In the genomic region with DNA sequence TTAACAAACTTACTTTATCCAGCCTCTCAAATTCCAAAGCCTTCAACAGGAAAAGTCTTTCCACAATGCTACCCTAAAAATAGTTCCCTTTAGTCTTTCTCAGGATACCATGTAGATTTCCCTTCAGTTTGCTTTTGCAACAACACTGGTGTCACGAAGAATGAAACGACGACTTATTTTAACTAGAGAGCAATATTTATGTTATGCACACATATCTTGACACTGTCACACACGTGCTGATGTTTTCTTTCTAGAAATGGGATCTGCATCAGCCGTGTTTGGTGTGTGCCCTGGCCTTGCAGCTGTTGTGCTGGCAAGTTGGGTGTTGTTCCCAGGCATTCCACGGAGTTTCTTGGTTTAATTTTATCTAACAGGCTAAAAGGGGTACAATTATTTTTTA, we compare ENCODE assay signal across 24 cellular contexts.
DNase-seq lines count a peak whose midpoint lies in the region; ATAC-seq, FAIRE-seq and TF ChIP-seq lines count a peak whose summit lies in the region.
"Had no signal": no experiment of that assay in that cellular context is flagged by ENCODE, and none has a peak within 500 bp of the region (broad histone marks: within the 10 kb centered on the region; RNA-seq: fewer than 3 reads in every experiment).

No MANE protein-coding gene starts in this region.

- peaks cover 73% of the 10 kb centered on the region for H3K4me1 ChIP-seq in GM23338 (ENCODE audit: insufficient read depth)
- H3K4me1 ChIP-seq in SJCRH30, result peaks cover 18% of the 10 kb centered on the region
- peaks cover 28 to 97% (median 31%) of the 10 kb centered on the region in 3 donors for H3K4me1 ChIP-seq in gastroesophageal sphincter
- H3K4me1 ChIP-seq: parathyroid adenoma had no signal

- TF ChIP-seq POLR2A in gastroesophageal sphincter (IDR thresholded peaks at IDR 0.05), result no peak

- ATAC-seq in GM23338 (no peak), gastroesophageal sphincter (no peak)
- ATAC-seq: activated naive CD4-positive, alpha-beta T cell treated with anti-CD3 and anti-CD28 coated beads, Interleukin-2, amount 50 U/mL, for 72 hours; naive thymus-derived CD4-positive, alpha-beta T cell; Panc1 had no signal

- H3K9me3 ChIP-seq in SJCRH30 (replicated peaks) (no peaks in the 10 kb centered on the region), gastroesophageal sphincter (no peaks in the 10 kb centered on the region), MG63 (no peaks in the 10 kb centered on the region)
- H3K9me3 ChIP-seq: colonic mucosa, HAP-1, thoracic aorta had no signal

- H3F3A ChIP-seq in GM23338 (replicated peaks; ENCODE audit: low read depth), result no peaks in the 10 kb centered on the region

- no peak for TF ChIP-seq EP300 in gastroesophageal sphincter (IDR thresholded peaks at IDR 0.05)

- H3K4me3 ChIP-seq in GM23338 (no peak overlapping the region), SJCRH30 (no peak overlapping the region), gastroesophageal sphincter (no peak overlapping the region), MG63 (no peak overlapping the region)
- H3K4me3 ChIP-seq: colonic mucosa, HAP-1, thoracic aorta had no signal

- H3K27me3 ChIP-seq in GM23338 (ENCODE audit: insufficient read depth), result no peaks in the 10 kb centered on the region
- no peaks in the 10 kb centered on the region for H3K27me3 ChIP-seq in SJCRH30
- H3K27me3 ChIP-seq in gastroesophageal sphincter, result no peaks in the 10 kb centered on the region
- H3K27me3 ChIP-seq in MG63, result no peaks in the 10 kb centered on the region
- H3K27me3 ChIP-seq: colonic mucosa had no signal

- no peaks in the 10 kb centered on the region for H3K79me2 ChIP-seq in GM23338 (replicated peaks; ENCODE audit: insufficient read depth)
- H3K79me2 ChIP-seq: parathyroid adenoma had no signal

- FAIRE-seq in urothelium cell line (lab: Jason Lieb, UNC), result no peak

- no peaks in the 10 kb centered on the region for H3K36me3 ChIP-seq in GM23338 (ENCODE audit: insufficient read depth)
- no peaks in the 10 kb centered on the region for H3K36me3 ChIP-seq in SJCRH30
- no peaks in the 10 kb centered on the region for H3K36me3 ChIP-seq in gastroesophageal sphincter
- peaks cover 16% of the 10 kb centered on the region for H3K36me3 ChIP-seq in MG63
- H3K36me3 ChIP-seq: colonic mucosa, HAP-1, thoracic aorta had no signal

- H4K20me1 ChIP-seq in GM23338 (replicated peaks; ENCODE audit: insufficient read depth), result no peaks in the 10 kb centered on the region

- H2AFZ ChIP-seq in GM23338, result no peak overlapping the region
- H2AFZ ChIP-seq: parathyroid adenoma had no signal

- 7 to 27% methylated on average over 6 of the region's 6 CpGs for WGBS in gastroesophageal sphincter (ENCODE audit: low coverage in 1 of 2), 2 donors

- H3K27ac ChIP-seq in GM23338 (ENCODE audit: low read depth) (no peak overlapping the region), SJCRH30 (no peak overlapping the region), gastroesophageal sphincter (peak overlapping the region; percentile 44 to 72 (median 70))
- H3K27ac ChIP-seq: C4-2B, colonic mucosa, parathyroid adenoma had no signal

- peaks cover 77% of the 10 kb centered on the region for H3K4me1 Mint-ChIP-seq in GM23338
- peaks cover 66% of the 10 kb centered on the region for H3K4me1 Mint-ChIP-seq in osteocyte (ENCODE audit: unreplicated experiment)

- TF ChIP-seq CTCF in GM23338 (conservative IDR thresholded peaks at IDR 0.05; ENCODE audit: low read depth in 2 of 2) (no peak), gastroesophageal sphincter (IDR thresholded peaks at IDR 0.05) (no peak), osteocyte (IDR thresholded peaks at IDR 0.05) (no peak)

- intact Hi-C loops in head of caudate nucleus (cut with DNase I), result no loop called here

- H3K4me2 ChIP-seq in GM23338, result peak overlapping the region; percentile 30; the same call in 1 of the 2 replicates

- H3K27me3 Mint-ChIP-seq in GM23338 (ENCODE audit: insufficient read depth, low read depth, poor library complexity) (peaks cover 3% of the 10 kb centered on the region), osteocyte (ENCODE audit: unreplicated experiment) (no peaks in the 10 kb centered on the region)

- no peak for DNase-seq in GM23338 (ENCODE audit: low spot score)
- DNase-seq in SJCRH30, result peak; percentile 17 to 51
- DNase-seq in osteocyte (ENCODE audit: extremely low spot score, unreplicated experiment), result no peak
- DNase-seq in head of caudate nucleus, result no peak
- no peak for DNase-seq in activated naive CD4-positive, alpha-beta T cell treated with Interleukin-2 at 50 U/mL for 16 hours
- DNase-seq in urothelium cell line (ENCODE audit: low spot score), result no peak
- no peak for DNase-seq in MG63
- DNase-seq: activated CD4-positive, alpha-beta T cell treated with anti-CD3 and anti-CD28 coated beads for 4 hours; colonic mucosa; hypothalamus; KG1; mammary epithelial cell; naive thymus-derived CD4-positive, alpha-beta T cell; NCI-H146; NCI-H524 treated with DMSO at 0.1 percent for 48 hours; stimulated activated CD4-positive, alpha-beta T cell treated with anti-CD3 and anti-CD28 coated beads, Interleukin-4, amount 100 ng/mL, for 1 hour; stimulated activated naive CD4-positive, alpha-beta T cell had no signal

- H3K4me3 Mint-ChIP-seq in GM23338, result no peak overlapping the region
- H3K4me3 Mint-ChIP-seq in osteocyte (ENCODE audit: unreplicated experiment), result no peak overlapping the region
- H3K4me3 Mint-ChIP-seq: naive thymus-derived CD4-positive, alpha-beta T cell had no signal

- H3K27ac Mint-ChIP-seq in GM23338 (peak overlapping the region; percentile 51; the same call in 1 of the 2 replicates), osteocyte (ENCODE audit: unreplicated experiment) (peak overlapping the region; percentile 60)
- H3K27ac Mint-ChIP-seq: naive thymus-derived CD4-positive, alpha-beta T cell had no signal

- no peaks in the 10 kb centered on the region for H3K9me2 ChIP-seq in GM23338 (ENCODE audit: insufficient read depth)

- H3K9me3 Mint-ChIP-seq in GM23338, result no peaks in the 10 kb centered on the region
- H3K9me3 Mint-ChIP-seq in osteocyte (ENCODE audit: unreplicated experiment), result no peaks in the 10 kb centered on the region
- H3K9me3 Mint-ChIP-seq: activated naive CD4-positive, alpha-beta T cell treated with anti-CD3 and anti-CD28 coated beads, Interleukin-2, amount 50 U/mL, for 72 hours; naive thymus-derived CD4-positive, alpha-beta T cell had no signal

- H3K36me3 Mint-ChIP-seq in GM23338 (ENCODE audit: low read depth), result no peaks in the 10 kb centered on the region
- no peaks in the 10 kb centered on the region for H3K36me3 Mint-ChIP-seq in osteocyte (ENCODE audit: unreplicated experiment)
- H3K36me3 Mint-ChIP-seq: activated naive CD4-positive, alpha-beta T cell treated with anti-CD3 and anti-CD28 coated beads, Interleukin-2, amount 50 U/mL, for 72 hours; naive thymus-derived CD4-positive, alpha-beta T cell had no signal

TF ChIP-seq in GM23338, 12 proteins besides CTCF, POLR2A, EP300 and RAD21 (continues in another document):
- TF ChIP-seq CREB1 (CRISPR knock-in tag; IDR thresholded peaks at IDR 0.05; ENCODE audit: low read depth), result no peak
- TF ChIP-seq JUNB (IDR thresholded peaks at IDR 0.05; ENCODE audit: unreplicated experiment), result no peak
- TF ChIP-seq, protein P1, sequence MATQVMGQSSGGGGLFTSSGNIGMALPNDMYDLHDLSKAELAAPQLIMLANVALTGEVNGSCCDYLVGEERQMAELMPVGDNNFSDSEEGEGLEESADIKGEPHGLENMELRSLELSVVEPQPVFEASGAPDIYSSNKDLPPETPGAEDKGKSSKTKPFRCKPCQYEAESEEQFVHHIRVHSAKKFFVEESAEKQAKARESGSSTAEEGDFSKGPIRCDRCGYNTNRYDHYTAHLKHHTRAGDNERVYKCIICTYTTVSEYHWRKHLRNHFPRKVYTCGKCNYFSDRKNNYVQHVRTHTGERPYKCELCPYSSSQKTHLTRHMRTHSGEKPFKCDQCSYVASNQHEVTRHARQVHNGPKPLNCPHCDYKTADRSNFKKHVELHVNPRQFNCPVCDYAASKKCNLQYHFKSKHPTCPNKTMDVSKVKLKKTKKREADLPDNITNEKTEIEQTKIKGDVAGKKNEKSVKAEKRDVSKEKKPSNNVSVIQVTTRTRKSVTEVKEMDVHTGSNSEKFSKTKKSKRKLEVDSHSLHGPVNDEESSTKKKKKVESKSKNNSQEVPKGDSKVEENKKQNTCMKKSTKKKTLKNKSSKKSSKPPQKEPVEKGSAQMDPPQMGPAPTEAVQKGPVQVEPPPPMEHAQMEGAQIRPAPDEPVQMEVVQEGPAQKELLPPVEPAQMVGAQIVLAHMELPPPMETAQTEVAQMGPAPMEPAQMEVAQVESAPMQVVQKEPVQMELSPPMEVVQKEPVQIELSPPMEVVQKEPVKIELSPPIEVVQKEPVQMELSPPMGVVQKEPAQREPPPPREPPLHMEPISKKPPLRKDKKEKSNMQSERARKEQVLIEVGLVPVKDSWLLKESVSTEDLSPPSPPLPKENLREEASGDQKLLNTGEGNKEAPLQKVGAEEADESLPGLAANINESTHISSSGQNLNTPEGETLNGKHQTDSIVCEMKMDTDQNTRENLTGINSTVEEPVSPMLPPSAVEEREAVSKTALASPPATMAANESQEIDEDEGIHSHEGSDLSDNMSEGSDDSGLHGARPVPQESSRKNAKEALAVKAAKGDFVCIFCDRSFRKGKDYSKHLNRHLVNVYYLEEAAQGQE (IDR thresholded peaks at IDR 0.05; ENCODE audit: unreplicated experiment), result no peak
- no peak for TF ChIP-seq ZNF114 (CRISPR knock-in tag; IDR thresholded peaks at IDR 0.05)
- no peak for TF ChIP-seq EZH2 (IDR thresholded peaks at IDR 0.05; ENCODE audit: low read depth, unreplicated experiment)
- TF ChIP-seq ZNF331 (CRISPR knock-in tag; IDR thresholded peaks at IDR 0.05; ENCODE audit: low read depth), result no peak
- TF ChIP-seq EZH2phosphoT487 (IDR thresholded peaks at IDR 0.05; ENCODE audit: unreplicated experiment), result no peak
- TF ChIP-seq, protein P2, sequence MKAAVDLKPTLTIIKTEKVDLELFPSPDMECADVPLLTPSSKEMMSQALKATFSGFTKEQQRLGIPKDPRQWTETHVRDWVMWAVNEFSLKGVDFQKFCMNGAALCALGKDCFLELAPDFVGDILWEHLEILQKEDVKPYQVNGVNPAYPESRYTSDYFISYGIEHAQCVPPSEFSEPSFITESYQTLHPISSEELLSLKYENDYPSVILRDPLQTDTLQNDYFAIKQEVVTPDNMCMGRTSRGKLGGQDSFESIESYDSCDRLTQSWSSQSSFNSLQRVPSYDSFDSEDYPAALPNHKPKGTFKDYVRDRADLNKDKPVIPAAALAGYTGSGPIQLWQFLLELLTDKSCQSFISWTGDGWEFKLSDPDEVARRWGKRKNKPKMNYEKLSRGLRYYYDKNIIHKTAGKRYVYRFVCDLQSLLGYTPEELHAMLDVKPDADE (IDR thresholded peaks at IDR 0.05), result no peak
- no peak for TF ChIP-seq NANOG (IDR thresholded peaks at IDR 0.05; ENCODE audit: borderline replicate concordance)
- TF ChIP-seq POLR2AphosphoS5 (IDR thresholded peaks at IDR 0.05; ENCODE audit: low read depth), result no peak

Comparison
In these comparisons a context has a peak if more than half of its experiments do, and no peak if none do; other contexts are left out.
1. DNase-seq: peak in SJCRH30 (2 of 2); none in GM23338 (single experiment), osteocyte (single experiment), head of caudate nucleus (0 of 42), activated naive CD4-positive, alpha-beta T cell treated with Interleukin-2 at 50 U/mL for 16 hours (single experiment), urothelium cell line (single experiment) and MG63 (single experiment).
2. H3K27ac ChIP-seq: peak in gastroesophageal sphincter (4 of 4); none in GM23338 (single experiment) and SJCRH30 (single experiment).